In the genomic region with DNA sequence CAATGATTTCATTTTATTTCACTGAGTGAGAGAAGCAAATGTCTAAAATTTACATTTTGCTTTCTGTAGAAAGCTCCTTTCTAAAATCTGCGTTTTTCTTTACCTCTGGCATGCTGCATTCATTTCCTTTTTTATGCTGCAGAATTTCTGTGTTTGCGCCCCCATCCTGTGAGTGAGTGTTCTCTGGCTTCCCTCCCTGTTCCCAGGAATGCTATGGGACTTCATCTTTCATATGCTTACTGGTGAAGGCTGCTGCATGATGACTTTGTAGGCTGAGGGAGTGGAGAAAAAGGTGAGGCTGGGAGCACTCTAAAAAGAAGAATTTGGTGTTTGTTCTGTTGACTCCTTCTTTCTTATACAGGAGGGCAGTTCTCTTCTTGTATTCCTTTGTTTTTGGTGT, we compare ENCODE assay signal across 33 cellular contexts. TPM values are rescaled to one million over a fixed set of nuclear protein-coding genes. Genes with fewer than 3 reads are reported as not detected.
"Had no signal": no experiment of that assay in that cellular context is flagged by ENCODE, and none has a peak within 500 bp of the region (broad histone marks: within the 10 kb centered on the region; RNA-seq: fewer than 3 reads in every experiment).

No MANE protein-coding gene starts in this region.

- H3K9me3 ChIP-seq: esophagus muscularis mucosa, gastrocnemius medialis had no signal

- H3K4me1 ChIP-seq: esophagus muscularis mucosa, foreskin keratinocyte, gastrocnemius medialis had no signal

- H3K27ac Mint-ChIP-seq: activated B cell treated with CpG ODN at 0.5 μM for 24 hours; activated CD8-positive, alpha-beta T cell treated with anti-CD3 and anti-CD28 coated beads for 36 hours; activated naive CD8-positive, alpha-beta T cell; activated T-helper 17 cell treated with anti-CD3 and anti-CD28 coated beads, Interleukin-2, amount 50 U/mL, for 72 hours; dendritic cell treated with granulocyte-macrophage colony-stimulating factor and Interleukin-4, amounts not matched to agents 40 ng/mL and 50 ng/mL, for 4 days had no signal

- H3K4me3 ChIP-seq: coronary artery, dorsolateral prefrontal cortex, esophagus muscularis mucosa, gastrocnemius medialis had no signal

- FAIRE-seq: astrocyte, bronchial epithelial cell, TTC549 had no signal

- H3K36me3 ChIP-seq: brain microvascular endothelial cell, esophagus muscularis mucosa, gastrocnemius medialis had no signal

- H3K4me1 Mint-ChIP-seq: activated B cell treated with CpG ODN at 0.5 μM for 24 hours; activated T-helper 17 cell treated with anti-CD3 and anti-CD28 coated beads, Interleukin-2, amount 50 U/mL, for 72 hours had no signal

- ATAC-seq: activated CD4-positive, CD25-positive, alpha-beta regulatory T cell treated with anti-CD3 and anti-CD28 coated beads, Interleukin-2, amount 50 U/mL, for 24 hours; activated CD8-positive, alpha-beta T cell treated with anti-CD3 and anti-CD28 coated beads for 36 hours; activated T-cell treated with anti-CD3 and anti-CD28 coated beads, Interleukin-2, amount 50 U/mL, for 4 hours; activated T-helper 17 cell treated with anti-CD3 and anti-CD28 coated beads, Interleukin-2, amount 50 U/mL, for 72 hours; foreskin keratinocyte; gastrocnemius medialis had no signal

- H3K27me3 ChIP-seq: brain microvascular endothelial cell, dorsolateral prefrontal cortex, gastrocnemius medialis had no signal

- H3K27ac ChIP-seq: brain microvascular endothelial cell, coronary artery, dorsolateral prefrontal cortex, esophagus muscularis mucosa, foreskin keratinocyte, gastrocnemius medialis, VCaP had no signal

- H3K9me3 Mint-ChIP-seq: activated B cell treated with CpG ODN at 0.5 μM for 24 hours; activated CD8-positive, alpha-beta T cell treated with anti-CD3 and anti-CD28 coated beads for 36 hours; activated T-cell treated with anti-CD3 and anti-CD28 coated beads, Interleukin-2, amount 50 U/mL, for 4 hours; activated T-helper 17 cell treated with anti-CD3 and anti-CD28 coated beads, Interleukin-2, amount 50 U/mL, for 72 hours; central memory CD8-positive, alpha-beta T cell; dendritic cell treated with granulocyte-macrophage colony-stimulating factor and Interleukin-4, amounts not matched to agents 40 ng/mL and 50 ng/mL, for 4 days had no signal

- DNase-seq: activated B cell treated with CpG ODN at 0.5 μM for 24 hours; activated CD4-positive, alpha-beta T cell treated with anti-CD3 and anti-CD28 coated beads for 48 hours; activated CD4-positive, alpha-beta T cell treated with anti-CD3 and anti-CD28 coated beads, Interleukin-2, amount 50 U/mL, for 1 hour; activated CD4-positive, alpha-beta T cell treated with anti-CD3 and anti-CD28 coated beads, Interleukin-2, amount 50 U/mL, for 48 hours; activated CD8-positive, alpha-beta memory T cell treated with anti-CD3 and anti-CD28 coated beads for 24 hours; activated CD8-positive, alpha-beta T cell treated with anti-CD3 and anti-CD28 coated beads for 36 hours; activated effector memory CD4-positive, alpha-beta T cell treated with Interleukin-2 at 50 U/mL for 16 hours; activated gamma-delta T cell treated with Interleukin-2 at 50 U/mL for 16 hours; activated naive CD4-positive, alpha-beta T cell treated with anti-CD3 and anti-CD28 coated beads, Interleukin-2, amount 50 U/mL, for 16 hours; activated naive CD4-positive, alpha-beta T cell treated with Interleukin-2 at 50 U/mL for 16 hours; activated T-cell treated with anti-CD3 and anti-CD28 coated beads, Interleukin-2, amount 50 U/mL, for 4 hours; amniotic stem cell; brain microvascular endothelial cell; effector memory CD4-positive, alpha-beta T cell; erythroblast; foreskin keratinocyte; gastrocnemius medialis; glutamatergic neuron; T-helper 2 cell had no signal

- H3K27me3 Mint-ChIP-seq: activated CD8-positive, alpha-beta T cell treated with anti-CD3 and anti-CD28 coated beads for 36 hours; activated naive CD8-positive, alpha-beta T cell; activated T-helper 17 cell treated with anti-CD3 and anti-CD28 coated beads, Interleukin-2, amount 50 U/mL, for 72 hours had no signal

- H3K4me3 Mint-ChIP-seq: activated B cell treated with CpG ODN at 0.5 μM for 24 hours; activated CD8-positive, alpha-beta T cell treated with anti-CD3 and anti-CD28 coated beads for 36 hours; activated naive CD8-positive, alpha-beta T cell; activated T-cell treated with anti-CD3 and anti-CD28 coated beads, Interleukin-2, amount 50 U/mL, for 4 hours; activated T-helper 17 cell treated with anti-CD3 and anti-CD28 coated beads, Interleukin-2, amount 50 U/mL, for 72 hours; central memory CD8-positive, alpha-beta T cell; dendritic cell treated with granulocyte-macrophage colony-stimulating factor and Interleukin-4, amounts not matched to agents 40 ng/mL and 50 ng/mL, for 4 days had no signal

RNA-seq across cellular contexts. Expression of a gene that starts 7.7 kb away (rescaled TPM):
- total RNA-seq: activated B cell treated with CpG ODN at 0.5 μM for 24 hours; activated CD8-positive, alpha-beta T cell treated with anti-CD3 and anti-CD28 coated beads for 36 hours; activated T-cell treated with anti-CD3 and anti-CD28 coated beads, Interleukin-2, amount 50 U/mL, for 4 hours; activated T-helper 17 cell treated with anti-CD3 and anti-CD28 coated beads, Interleukin-2, amount 50 U/mL, for 72 hours; bronchial epithelial cell; cardiac septum; foreskin keratinocyte; gastrocnemius medialis; T-helper 1 cell treated with Interleukin-12 subunit alpha and Interleukin-12 subunit beta and Interleukin-4 antibody, amounts not matched to agents 30 ng/mL and 1 ng/mL, for 36 hours had no signal
- polyA plus RNA-seq: foreskin keratinocyte had no signal
